ENCODE assay signal across 8 cellular contexts in the genomic region with DNA sequence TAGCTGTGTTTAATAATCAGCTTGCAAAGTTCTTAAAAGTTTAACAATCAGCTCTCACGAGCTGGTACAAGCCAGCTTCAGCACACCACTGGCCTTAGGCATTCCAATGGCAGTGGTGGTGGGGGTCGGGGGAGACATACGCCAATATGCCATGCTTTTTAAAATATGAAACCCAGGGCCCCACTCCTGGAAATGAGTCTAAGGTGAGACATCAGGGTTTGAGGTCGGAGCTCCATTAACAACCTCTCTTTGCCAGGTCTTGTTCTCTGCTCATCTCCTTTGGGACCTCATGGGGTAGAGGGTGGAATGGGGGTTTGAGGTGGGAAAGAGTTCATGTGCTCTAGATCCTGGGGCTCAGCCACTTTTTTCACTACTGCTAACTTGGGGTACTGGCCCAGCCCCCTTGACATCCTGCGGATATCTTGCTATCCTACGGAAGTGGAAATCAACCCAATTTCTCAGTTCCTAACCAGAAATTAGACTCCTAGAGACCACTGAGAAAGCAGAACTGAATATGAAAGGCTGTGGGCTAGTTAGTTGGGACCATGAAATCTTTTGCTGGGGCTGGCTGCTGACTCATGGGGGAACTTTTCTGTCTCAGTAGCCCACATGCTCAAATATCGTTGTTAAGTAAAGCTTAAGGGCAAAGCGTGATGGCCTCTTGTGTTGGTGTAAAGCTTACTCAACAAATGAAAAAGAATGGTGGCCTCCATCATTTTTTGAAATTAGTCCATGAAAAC.
DNase-seq lines count a peak whose midpoint lies in the region; ATAC-seq and TF ChIP-seq lines count a peak whose summit lies in the region.

No MANE protein-coding gene starts in this region.

- no peak overlapping the region for H2AFZ ChIP-seq in smooth muscle cell (ENCODE audit: low read depth)

- TF ChIP-seq CTCF in astrocyte of the cerebellum (IDR thresholded peaks at IDR 0.05; ENCODE audit: low read depth, low read length, missing control alignments), result no peak
- TF ChIP-seq CTCF in smooth muscle cell (IDR thresholded peaks at IDR 0.05; ENCODE audit: borderline replicate concordance, insufficient read depth, poor library complexity, severe bottlenecking), result no peak

- no peaks in the 10 kb centered on the region for H3K27me3 ChIP-seq in smooth muscle cell (ENCODE audit: low read depth)

- H3K4me3 ChIP-seq in astrocyte of the cerebellum (ENCODE audit: low read depth, low read length) (no peak overlapping the region), smooth muscle cell (no peak overlapping the region)

- no peaks in the 10 kb centered on the region for H3K9me3 ChIP-seq in smooth muscle cell (replicated peaks; ENCODE audit: low read depth)

- DNase-seq in ELR (ENCODE audit: low read depth) (peak; percentile 56), astrocyte of the cerebellum (ENCODE audit: low read depth) (peak; percentile 45), Ammon's horn (ENCODE audit: low spot score) (no peak), left colon (no peak), smooth muscle cell (lab: John Stamatoyannopoulos, UW; ENCODE audit: unreplicated experiment) (no peak), left ventricle myocardium superior (no peak)

- no peak overlapping the region for H3K27ac ChIP-seq in smooth muscle cell (ENCODE audit: low read depth)

- H3K4me1 ChIP-seq in smooth muscle cell (ENCODE audit: low read depth), result no peaks in the 10 kb centered on the region

- no peak overlapping the region for H3K4me2 ChIP-seq in smooth muscle cell

- H3K36me3 ChIP-seq in smooth muscle cell (ENCODE audit: low read depth), result no peaks in the 10 kb centered on the region

- H3K79me2 ChIP-seq in smooth muscle cell (ENCODE audit: low read depth), result no peaks in the 10 kb centered on the region

- ATAC-seq in GM21367 (IDR thresholded peaks at IDR 0.05; ENCODE audit: unreplicated experiment) (peak; percentile 89), HG03521 (IDR thresholded peaks at IDR 0.05; ENCODE audit: unreplicated experiment) (peak; percentile 88), left colon (no peak), left ventricle myocardium superior (no peak)

- no peak overlapping the region for H3K9ac ChIP-seq in smooth muscle cell (ENCODE audit: low read depth)

- no peaks in the 10 kb centered on the region for H4K20me1 ChIP-seq in smooth muscle cell (ENCODE audit: low read depth)

- in situ Hi-C loops in astrocyte of the cerebellum (cut with HindIII; ENCODE audit: low sequenced_read_pairs), result loop anchor here (5.0 kb wide), 1 partner anchor 46 kb away; no protein-coding TSS in a partner anchor

- intact Hi-C loops in left colon (cut with DNase I, micrococcal nuclease), result loop anchor here in 1 of 2 donors (10.0 kb wide), 1 partner anchor 108 kb away; no protein-coding TSS in a partner anchor
- intact Hi-C loops in left ventricle myocardium superior (cut with micrococcal nuclease), result no loop called here

- no peaks in the 10 kb centered on the region for H3F3A ChIP-seq in smooth muscle cell (ENCODE audit: low read depth)

- 92% methylated on average over 8 of the region's 8 CpGs for WGBS in smooth muscle cell (ENCODE audit: low lambda C conversion rate)

Comparison
In these comparisons a context has a peak if more than half of its experiments do, and no peak if none do; other contexts are left out.
1. DNase-seq: peak in ELR (single experiment) and astrocyte of the cerebellum (single experiment); none in Ammon's horn (single experiment), left colon (0 of 2), smooth muscle cell (single experiment) and left ventricle myocardium superior (single experiment).
2. ATAC-seq: peak in GM21367 (single experiment) and HG03521 (single experiment); none in left colon (single experiment) and left ventricle myocardium superior (single experiment).